ENCODE assay signal across 8 cellular contexts in the genomic region with DNA sequence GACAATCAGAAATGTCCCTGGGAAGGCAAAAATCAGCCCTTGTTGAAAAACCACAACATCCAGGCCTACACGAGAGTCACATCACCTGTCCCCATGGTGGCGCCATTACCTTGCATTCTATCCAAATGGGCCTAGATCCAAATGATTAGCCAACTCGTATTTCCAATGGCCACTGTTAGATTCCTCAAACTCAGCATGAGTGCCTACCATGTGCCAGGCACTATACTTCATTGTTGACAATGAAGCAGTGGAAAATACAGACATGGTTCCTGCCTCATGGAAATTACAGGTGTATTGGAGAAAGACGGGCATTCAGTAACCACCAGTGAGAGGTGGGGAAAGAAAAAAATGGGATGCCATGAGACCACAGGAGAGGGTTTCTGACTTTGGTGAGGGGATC. TPM values are rescaled to one million over a fixed set of nuclear protein-coding genes. Genes with fewer than 3 reads are reported as not detected.
DNase-seq lines count a peak whose midpoint lies in the region; ATAC-seq, FAIRE-seq and TF ChIP-seq lines count a peak whose summit lies in the region.

No MANE protein-coding gene starts in this region.

- H3K27me3 Mint-ChIP-seq in CD14-positive monocyte (ENCODE audit: low read depth in 3 of 3): peaks cover 3 to 5% (median 5%) of the 10 kb centered on the region in 3 donors

- TF ChIP-seq POLR2A in vagina (IDR thresholded peaks at IDR 0.05): no peak

- H3K36me3 ChIP-seq in colonic mucosa: no peaks in the 10 kb centered on the region
- no peaks in the 10 kb centered on the region for H3K36me3 ChIP-seq in pancreas
- H3K36me3 ChIP-seq in vagina: no peaks in the 10 kb centered on the region

- no peak overlapping the region for H3K4me3 Mint-ChIP-seq in CD14-positive monocyte

- no peak for FAIRE-seq in pancreas (lab: Jason Lieb, UNC)

- H3K9me3 ChIP-seq in colonic mucosa: no peaks in the 10 kb centered on the region
- H3K9me3 ChIP-seq in pancreas: no peaks in the 10 kb centered on the region
- no peaks in the 10 kb centered on the region for H3K9me3 ChIP-seq in vagina

- no peaks in the 10 kb centered on the region for H3K9me3 Mint-ChIP-seq in CD14-positive monocyte

- no peak overlapping the region for H3K4me3 ChIP-seq in colonic mucosa
- H3K4me3 ChIP-seq in pancreas: no peak overlapping the region
- H3K4me3 ChIP-seq in vagina: no peak overlapping the region

- TF ChIP-seq EP300 in Ishikawa (IDR thresholded peaks at IDR 0.05; ENCODE audit: borderline replicate concordance): no peak

- H3K4me1 Mint-ChIP-seq in CD14-positive monocyte: peaks cover 19% of the 10 kb centered on the region

- DNase-seq in DMS153 treated with DMSO at 0.1 percent for 48 hours (lab: John Stamatoyannopoulos, UW; ENCODE audit: unreplicated experiment): peak; percentile 52
- peak; percentile 14 for DNase-seq in RKO (ENCODE audit: low spot score)
- peak; percentile 78 for DNase-seq in colonic mucosa
- DNase-seq in pancreas: peak in 4 of 6 donors; percentile 57 to 85 (median 70)
- no peak for DNase-seq in vagina (ENCODE audit: extremely low spot score in 2 of 2)
- DNase-seq in CD14-positive monocyte (ENCODE audit: low spot score): no peak

- WGBS in pancreas, 2 donors: 20 to 22% methylated on average over 4 of the region's 4 CpGs

- TF ChIP-seq RAD21 in Ishikawa (IDR thresholded peaks at IDR 0.05; ENCODE audit: low read depth): peak; percentile 94

- no peak for TF ChIP-seq CTCF in colonic mucosa (IDR thresholded peaks at IDR 0.05)
- peak in 2 of 4 donors; percentile 42 to 52 for TF ChIP-seq CTCF in pancreas (IDR thresholded peaks at IDR 0.05)
- TF ChIP-seq CTCF in vagina (IDR thresholded peaks at IDR 0.05): peak in 1 of 3 experiments; percentile 7
- no peak for TF ChIP-seq CTCF in CD14-positive monocyte (IDR thresholded peaks at IDR 0.05)

- H3K9ac ChIP-seq in colonic mucosa (ENCODE audit: low read depth in 2 of 2, low read length in 2 of 2): no peak overlapping the region

- intact Hi-C loops in colonic mucosa (cut with DNase I) (loop anchor here (2.0 to 10.0 kb wide), 2 partner anchors 67 to 287 kb away; no protein-coding TSS in a partner anchor), pancreas (cut with DNase I) (loop anchor here in 2 of 3 donors (5.0 kb wide), 1 partner anchor 60 kb away; no protein-coding TSS in a partner anchor), vagina (cut with DNase I) (no loop called here), CD14-positive monocyte (cut with micrococcal nuclease) (no loop called here)

- H3K27ac Mint-ChIP-seq in CD14-positive monocyte: no peak overlapping the region

- H3K27me3 ChIP-seq in colonic mucosa (no peaks in the 10 kb centered on the region), pancreas (no peaks in the 10 kb centered on the region), vagina (no peaks in the 10 kb centered on the region)

- ATAC-seq in pancreas: peak; percentile 61 to 76 (median 74)
- no peak for ATAC-seq in HG03565 (IDR thresholded peaks at IDR 0.05; ENCODE audit: unreplicated experiment)

- H3K4me1 ChIP-seq in colonic mucosa (peaks cover 15% of the 10 kb centered on the region), pancreas (peaks cover 0 to 17% (median 3%) of the 10 kb centered on the region in 3 donors), vagina (peaks cover 5% of the 10 kb centered on the region)

- no peaks in the 10 kb centered on the region for H3K36me3 Mint-ChIP-seq in CD14-positive monocyte

- no peak overlapping the region for H3K27ac ChIP-seq in colonic mucosa
- peak overlapping the region in 1 of 4 donors; percentile 22 for H3K27ac ChIP-seq in pancreas
- no peak overlapping the region for H3K27ac ChIP-seq in vagina

TF ChIP-seq in Ishikawa, 13 proteins besides CTCF, POLR2A, EP300 and RAD21:
- TF ChIP-seq YY1 (IDR thresholded peaks at IDR 0.05; ENCODE audit: low read depth) (0 out of 2 replicates have a peak, but pooled peaks have one; percentile 18), MAX (IDR thresholded peaks at IDR 0.05) (peak; percentile 77), TCF12 (IDR thresholded peaks at IDR 0.05; ENCODE audit: low read depth) (no peak), NFIC (IDR thresholded peaks at IDR 0.05) (peak; percentile 88), CEBPB (IDR thresholded peaks at IDR 0.05) (peak; percentile 76), ZBTB7A (IDR thresholded peaks at IDR 0.05; ENCODE audit: low read depth) (no peak)

RNA-seq across cellular contexts. Expression of gene CREB3L1, which starts 29.8 kb away (rescaled TPM):
- total RNA-seq in colonic mucosa: 100 to 1,000 TPM; 143 to 150 TPM
- 100 to 1,000 TPM in 1 of 6 donors, 10 to 100 TPM in 5; 26.3 to 129 (median 47.9) TPM for total RNA-seq in pancreas
- polyA plus RNA-seq in pancreas: 10 to 100 TPM; 40.1 to 59.1 TPM
- 11.8 TPM for total RNA-seq in vagina
- polyA plus RNA-seq in CD14-positive monocyte: not detected

Comparison
In these comparisons a context has a peak if more than half of its experiments do, and no peak if none do; other contexts are left out.
1. DNase-seq: peak in DMS153 treated with DMSO at 0.1 percent for 48 hours (single experiment), RKO (single experiment), colonic mucosa (single experiment) and pancreas (4 of 6); none in vagina (0 of 2) and CD14-positive monocyte (single experiment).
2. intact Hi-C loops: an anchor here in colonic mucosa (2.0 to 10.0 kb wide) and pancreas (5.0 kb wide); none called in vagina and CD14-positive monocyte.